ENCODE assay signal across 11 cellular contexts in genomic region chr11:45021692-45022130, GRCh38.
DNase-seq lines count a peak whose midpoint lies in the region; ATAC-seq and TF ChIP-seq lines count a peak whose summit lies in the region.
"Had no signal": no experiment of that assay in that cellular context is flagged by ENCODE, and none has a peak within 500 bp of the region (broad histone marks: within the 10 kb centered on the region; RNA-seq: fewer than 3 reads in every experiment).

No MANE protein-coding gene starts in this region.

- H4K20me1 ChIP-seq in BLaER1 treated with 17β-estradiol and CSF1 and Interleukin-3, amounts not matched to agents 10 nM and 100 nM: no peaks in the 10 kb centered on the region
- no peaks in the 10 kb centered on the region for H4K20me1 ChIP-seq in fibroblast of lung (ENCODE audit: control insufficient read depth, extremely low read depth, insufficient read depth, low read length)

- H3K27ac ChIP-seq in BLaER1 treated with 17β-estradiol and CSF1 and Interleukin-3, amounts not matched to agents 10 nM and 100 nM: peak overlapping the region; percentile 3 to 93 (median 50); a peak in 17 of 22 replicates
- no peak overlapping the region for H3K27ac ChIP-seq in fibroblast of lung (ENCODE audit: insufficient read depth, low read length)

- peak overlapping the region; percentile 75 to 91 (median 83) for H3K4me2 ChIP-seq in BLaER1 treated with 17β-estradiol and CSF1 and Interleukin-3, amounts not matched to agents 10 nM and 100 nM
- H3K4me2 ChIP-seq in fibroblast of lung (ENCODE audit: extremely low read depth, insufficient read depth, low read length): no peak overlapping the region

- no peaks in the 10 kb centered on the region for H3K36me3 ChIP-seq in BLaER1 treated with 17β-estradiol and CSF1 and Interleukin-3, amounts not matched to agents 10 nM and 100 nM
- H3K36me3 ChIP-seq in fibroblast of lung (ENCODE audit: control insufficient read depth, insufficient read depth, low read length): no peaks in the 10 kb centered on the region

- ATAC-seq in GM21367 (IDR thresholded peaks at IDR 0.05; ENCODE audit: unreplicated experiment): no peak
- ATAC-seq: Panc1; stimulated activated effector memory CD8-positive, alpha-beta T cell treated with anti-CD3 and anti-CD28 coated beads, Interleukin-12 subunit alpha, Interleukin-12 subunit beta, amount 100 ng/mL, for 72 hours had no signal

- no peaks in the 10 kb centered on the region for H3K9me3 ChIP-seq in BLaER1 treated with 17β-estradiol and CSF1 and Interleukin-3, amounts not matched to agents 10 nM and 100 nM (replicated peaks in 1 of 11)
- no peaks in the 10 kb centered on the region for H3K9me3 ChIP-seq in fibroblast of lung (ENCODE audit: control insufficient read depth, insufficient read depth, low read depth, low read length)

- H3K27ac Mint-ChIP-seq in nephron progenitor cell (no peak overlapping the region), endothelial cell (ENCODE audit: unreplicated experiment) (no peak overlapping the region)
- H3K27ac Mint-ChIP-seq: activated naive CD4-positive, alpha-beta T cell treated with anti-CD3 and anti-CD28 coated beads for 36 hours; stimulated activated effector memory CD8-positive, alpha-beta T cell treated with anti-CD3 and anti-CD28 coated beads, Interleukin-12 subunit alpha, Interleukin-12 subunit beta, amount 100 ng/mL, for 72 hours had no signal

- H3K9ac ChIP-seq in BLaER1 treated with 17β-estradiol and CSF1 and Interleukin-3, amounts not matched to agents 10 nM and 100 nM: peak overlapping the region in 7 of 11 experiments; percentile 7 to 52 (median 31); a peak in 9 of 22 replicates
- no peak overlapping the region for H3K9ac ChIP-seq in fibroblast of lung (ENCODE audit: insufficient read depth, low read length)

- peaks cover 76 to 96% (median 92%) of the 10 kb centered on the region in 10 experiments for H3K4me1 ChIP-seq in BLaER1 treated with 17β-estradiol and CSF1 and Interleukin-3, amounts not matched to agents 10 nM and 100 nM
- H3K4me1 ChIP-seq in fibroblast of lung (ENCODE audit: control insufficient read depth, extremely low read depth, insufficient read depth, low read length): peaks cover 28% of the 10 kb centered on the region

- H3K4me3 ChIP-seq in BLaER1 treated with 17β-estradiol and CSF1 and Interleukin-3, amounts not matched to agents 10 nM and 100 nM: no peak overlapping the region
- no peak overlapping the region for H3K4me3 ChIP-seq in fibroblast of lung (replicated peaks in 1 of 4; ENCODE audit: control extremely low read depth in 1 of 4, insufficient read depth in 1 of 4, low read depth in 3 of 4, low read length in 4 of 4)

- H3K79me2 ChIP-seq in fibroblast of lung (ENCODE audit: control insufficient read depth, insufficient read depth, low read length): no peaks in the 10 kb centered on the region

- no peak overlapping the region for H2AFZ ChIP-seq in fibroblast of lung (ENCODE audit: low read length)

- no peak overlapping the region for H3K4me3 Mint-ChIP-seq in nephron progenitor cell
- H3K4me3 Mint-ChIP-seq in endothelial cell (ENCODE audit: unreplicated experiment): no peak overlapping the region
- H3K4me3 Mint-ChIP-seq: activated naive CD4-positive, alpha-beta T cell treated with anti-CD3 and anti-CD28 coated beads for 36 hours; stimulated activated effector memory CD8-positive, alpha-beta T cell treated with anti-CD3 and anti-CD28 coated beads, Interleukin-12 subunit alpha, Interleukin-12 subunit beta, amount 100 ng/mL, for 72 hours had no signal

- H3K36me3 Mint-ChIP-seq in nephron progenitor cell (ENCODE audit: low read depth) (no peaks in the 10 kb centered on the region), endothelial cell (ENCODE audit: low read depth, unreplicated experiment) (peaks cover 5% of the 10 kb centered on the region)
- H3K36me3 Mint-ChIP-seq: stimulated activated effector memory CD8-positive, alpha-beta T cell treated with anti-CD3 and anti-CD28 coated beads, Interleukin-12 subunit alpha, Interleukin-12 subunit beta, amount 100 ng/mL, for 72 hours had no signal

- H3K27me3 Mint-ChIP-seq in nephron progenitor cell (ENCODE audit: low read depth, poor library complexity): peaks cover 5% of the 10 kb centered on the region
- peaks cover 8% of the 10 kb centered on the region for H3K27me3 Mint-ChIP-seq in endothelial cell (ENCODE audit: unreplicated experiment)

- no peaks in the 10 kb centered on the region for H3K9me3 Mint-ChIP-seq in nephron progenitor cell
- no peaks in the 10 kb centered on the region for H3K9me3 Mint-ChIP-seq in endothelial cell (ENCODE audit: unreplicated experiment)
- H3K9me3 Mint-ChIP-seq: activated naive CD4-positive, alpha-beta T cell treated with anti-CD3 and anti-CD28 coated beads for 36 hours; stimulated activated effector memory CD8-positive, alpha-beta T cell treated with anti-CD3 and anti-CD28 coated beads, Interleukin-12 subunit alpha, Interleukin-12 subunit beta, amount 100 ng/mL, for 72 hours had no signal

- TF ChIP-seq CTCF in fibroblast of lung (conservative IDR thresholded peaks at IDR 0.05 in 1 of 2, IDR thresholded peaks at IDR 0.05 in 1 of 2; ENCODE audit: low read depth in 1 of 2, low read length in 2 of 2) (no peak), nephron progenitor cell (IDR thresholded peaks at IDR 0.05) (no peak), endothelial cell (IDR thresholded peaks at IDR 0.05; ENCODE audit: unreplicated experiment) (no peak)

- no peaks in the 10 kb centered on the region for H3K27me3 ChIP-seq in BLaER1 treated with 17β-estradiol and CSF1 and Interleukin-3, amounts not matched to agents 10 nM and 100 nM
- peaks cover 3% of the 10 kb centered on the region for H3K27me3 ChIP-seq in fibroblast of lung (ENCODE audit: control insufficient read depth, insufficient read depth, low read length)

- H3K4me1 Mint-ChIP-seq in nephron progenitor cell: peaks cover 71% of the 10 kb centered on the region
- peaks cover 37% of the 10 kb centered on the region for H3K4me1 Mint-ChIP-seq in endothelial cell (ENCODE audit: unreplicated experiment)

- peak; percentile 19 for DNase-seq in NCI-H2029 treated with DMSO at 0.1 percent for 48 hours (lab: John Stamatoyannopoulos, UW)
- peak; percentile 69 to 88 for DNase-seq in fibroblast of lung (ENCODE audit: low read depth in 2 of 2)
- DNase-seq in nephron progenitor cell: peak; percentile 35
- DNase-seq in endothelial cell (ENCODE audit: low spot score): no peak
- no peak for DNase-seq in activated T-cell treated with anti-CD3 and anti-CD28 coated beads for 4 hours
- DNase-seq in 8988T: no peak
- DNase-seq: activated naive CD4-positive, alpha-beta T cell treated with anti-CD3 and anti-CD28 coated beads for 36 hours had no signal

Comparison
In these comparisons a context has a peak if more than half of its experiments do, and no peak if none do; other contexts are left out.
1. DNase-seq: peak in NCI-H2029 treated with DMSO at 0.1 percent for 48 hours (single experiment), fibroblast of lung (2 of 2) and nephron progenitor cell (single experiment); none in endothelial cell (single experiment), activated T-cell treated with anti-CD3 and anti-CD28 coated beads for 4 hours (single experiment) and 8988T (single experiment).